Comparison of ENCODE assay signal across 1 cellular context in genomic region chr5:150057996-150058395, GRCh38.
TF ChIP-seq lines count a peak whose summit lies in the region.

No MANE protein-coding gene starts in this region.

TF ChIP-seq in SK-N-SH treated with all-trans-retinoic acid at 6 μM for 48 hours, 23 proteins besides CTCF, POLR2A, EP300 and RAD21 (continued from another document):
- TF ChIP-seq CSRNP3 (CRISPR knock-in tag; IDR thresholded peaks at IDR 0.05), result no peak
- TF ChIP-seq TCF4 (CRISPR knock-in tag; IDR thresholded peaks at IDR 0.05; ENCODE audit: borderline replicate concordance), result no peak
- TF ChIP-seq ISL1 (CRISPR knock-in tag; IDR thresholded peaks at IDR 0.05), result no peak
